2 cellular contexts compared by ENCODE assay signal in the genomic region with DNA sequence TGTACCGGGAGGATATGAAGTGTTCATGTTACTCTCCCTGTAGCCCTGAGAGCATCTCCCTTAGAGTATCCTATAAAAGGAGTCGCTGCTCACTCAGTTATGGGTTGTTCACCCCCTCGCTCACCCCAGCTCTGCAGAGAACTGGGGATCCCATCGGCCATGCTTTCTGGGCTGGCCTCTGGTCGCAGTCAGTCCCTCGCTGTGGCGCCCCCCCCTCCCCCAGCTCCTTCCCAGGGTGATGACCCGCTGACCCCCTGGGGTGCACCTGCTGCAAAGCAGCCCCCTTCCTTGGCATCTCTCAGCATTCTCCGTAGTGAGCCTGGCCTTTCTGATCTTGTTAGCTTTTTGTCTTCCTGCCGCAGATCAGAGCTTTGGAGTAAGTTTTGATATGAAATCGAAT.
TF ChIP-seq lines count a peak whose summit lies in the region.

No MANE protein-coding gene starts in this region.

TF ChIP-seq in GM23338, 12 proteins besides CTCF, POLR2A, EP300 and RAD21 (continued from another document):
- TF ChIP-seq, protein P1, sequence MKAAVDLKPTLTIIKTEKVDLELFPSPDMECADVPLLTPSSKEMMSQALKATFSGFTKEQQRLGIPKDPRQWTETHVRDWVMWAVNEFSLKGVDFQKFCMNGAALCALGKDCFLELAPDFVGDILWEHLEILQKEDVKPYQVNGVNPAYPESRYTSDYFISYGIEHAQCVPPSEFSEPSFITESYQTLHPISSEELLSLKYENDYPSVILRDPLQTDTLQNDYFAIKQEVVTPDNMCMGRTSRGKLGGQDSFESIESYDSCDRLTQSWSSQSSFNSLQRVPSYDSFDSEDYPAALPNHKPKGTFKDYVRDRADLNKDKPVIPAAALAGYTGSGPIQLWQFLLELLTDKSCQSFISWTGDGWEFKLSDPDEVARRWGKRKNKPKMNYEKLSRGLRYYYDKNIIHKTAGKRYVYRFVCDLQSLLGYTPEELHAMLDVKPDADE (IDR thresholded peaks at IDR 0.05): no peak
- TF ChIP-seq JUNB (IDR thresholded peaks at IDR 0.05; ENCODE audit: unreplicated experiment) (no peak), STAT1 (IDR thresholded peaks at IDR 0.05; ENCODE audit: unreplicated experiment) (no peak), EZH2 (IDR thresholded peaks at IDR 0.05; ENCODE audit: low read depth, unreplicated experiment) (no peak), EZH2phosphoT487 (IDR thresholded peaks at IDR 0.05; ENCODE audit: unreplicated experiment) (no peak), CREB1 (CRISPR knock-in tag; IDR thresholded peaks at IDR 0.05; ENCODE audit: low read depth) (no peak)
- TF ChIP-seq, protein P2, sequence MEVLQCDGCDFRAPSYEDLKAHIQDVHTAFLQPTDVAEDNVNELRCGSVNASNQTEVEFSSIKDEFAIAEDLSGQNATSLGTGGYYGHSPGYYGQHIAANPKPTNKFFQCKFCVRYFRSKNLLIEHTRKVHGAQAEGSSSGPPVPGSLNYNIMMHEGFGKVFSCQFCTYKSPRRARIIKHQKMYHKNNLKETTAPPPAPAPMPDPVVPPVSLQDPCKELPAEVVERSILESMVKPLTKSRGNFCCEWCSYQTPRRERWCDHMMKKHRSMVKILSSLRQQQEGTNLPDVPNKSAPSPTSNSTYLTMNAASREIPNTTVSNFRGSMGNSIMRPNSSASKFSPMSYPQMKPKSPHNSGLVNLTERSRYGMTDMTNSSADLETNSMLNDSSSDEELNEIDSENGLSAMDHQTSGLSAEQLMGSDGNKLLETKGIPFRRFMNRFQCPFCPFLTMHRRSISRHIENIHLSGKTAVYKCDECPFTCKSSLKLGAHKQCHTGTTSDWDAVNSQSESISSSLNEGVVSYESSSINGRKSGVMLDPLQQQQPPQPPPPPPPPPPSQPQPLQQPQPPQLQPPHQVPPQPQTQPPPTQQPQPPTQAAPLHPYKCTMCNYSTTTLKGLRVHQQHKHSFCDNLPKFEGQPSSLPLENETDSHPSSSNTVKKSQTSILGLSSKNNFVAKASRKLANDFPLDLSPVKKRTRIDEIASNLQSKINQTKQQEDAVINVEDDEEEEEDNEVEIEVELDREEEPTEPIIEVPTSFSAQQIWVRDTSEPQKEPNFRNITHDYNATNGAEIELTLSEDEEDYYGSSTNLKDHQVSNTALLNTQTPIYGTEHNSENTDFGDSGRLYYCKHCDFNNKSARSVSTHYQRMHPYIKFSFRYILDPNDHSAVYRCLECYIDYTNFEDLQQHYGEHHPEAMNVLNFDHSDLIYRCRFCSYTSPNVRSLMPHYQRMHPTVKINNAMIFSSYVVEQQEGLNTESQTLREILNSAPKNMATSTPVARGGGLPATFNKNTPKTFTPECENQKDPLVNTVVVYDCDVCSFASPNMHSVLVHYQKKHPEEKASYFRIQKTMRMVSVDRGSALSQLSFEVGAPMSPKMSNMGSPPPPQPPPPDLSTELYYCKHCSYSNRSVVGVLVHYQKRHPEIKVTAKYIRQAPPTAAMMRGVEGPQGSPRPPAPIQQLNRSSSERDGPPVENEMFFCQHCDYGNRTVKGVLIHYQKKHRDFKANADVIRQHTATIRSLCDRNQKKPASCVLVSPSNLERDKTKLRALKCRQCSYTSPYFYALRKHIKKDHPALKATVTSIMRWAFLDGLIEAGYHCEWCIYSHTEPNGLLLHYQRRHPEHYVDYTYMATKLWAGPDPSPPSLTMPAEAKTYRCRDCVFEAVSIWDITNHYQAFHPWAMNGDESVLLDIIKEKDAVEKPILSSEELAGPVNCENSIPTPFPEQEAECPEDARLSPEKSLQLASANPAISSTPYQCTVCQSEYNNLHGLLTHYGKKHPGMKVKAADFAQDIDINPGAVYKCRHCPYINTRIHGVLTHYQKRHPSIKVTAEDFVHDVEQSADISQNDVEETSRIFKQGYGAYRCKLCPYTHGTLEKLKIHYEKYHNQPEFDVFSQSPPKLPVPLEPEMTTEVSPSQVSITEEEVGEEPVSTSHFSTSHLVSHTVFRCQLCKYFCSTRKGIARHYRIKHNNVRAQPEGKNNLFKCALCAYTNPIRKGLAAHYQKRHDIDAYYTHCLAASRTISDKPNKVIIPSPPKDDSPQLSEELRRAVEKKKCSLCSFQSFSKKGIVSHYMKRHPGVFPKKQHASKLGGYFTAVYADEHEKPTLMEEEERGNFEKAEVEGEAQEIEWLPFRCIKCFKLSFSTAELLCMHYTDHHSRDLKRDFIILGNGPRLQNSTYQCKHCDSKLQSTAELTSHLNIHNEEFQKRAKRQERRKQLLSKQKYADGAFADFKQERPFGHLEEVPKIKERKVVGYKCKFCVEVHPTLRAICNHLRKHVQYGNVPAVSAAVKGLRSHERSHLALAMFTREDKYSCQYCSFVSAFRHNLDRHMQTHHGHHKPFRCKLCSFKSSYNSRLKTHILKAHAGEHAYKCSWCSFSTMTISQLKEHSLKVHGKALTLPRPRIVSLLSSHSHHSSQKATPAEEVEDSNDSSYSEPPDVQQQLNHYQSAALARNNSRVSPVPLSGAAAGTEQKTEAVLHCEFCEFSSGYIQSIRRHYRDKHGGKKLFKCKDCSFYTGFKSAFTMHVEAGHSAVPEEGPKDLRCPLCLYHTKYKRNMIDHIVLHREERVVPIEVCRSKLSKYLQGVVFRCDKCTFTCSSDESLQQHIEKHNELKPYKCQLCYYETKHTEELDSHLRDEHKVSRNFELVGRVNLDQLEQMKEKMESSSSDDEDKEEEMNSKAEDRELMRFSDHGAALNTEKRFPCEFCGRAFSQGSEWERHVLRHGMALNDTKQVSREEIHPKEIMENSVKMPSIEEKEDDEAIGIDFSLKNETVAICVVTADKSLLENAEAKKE (CRISPR knock-in tag; IDR thresholded peaks at IDR 0.05): no peak

TF ChIP-seq in WTC11, 78 proteins besides CTCF, POLR2A, EP300 and RAD21 (continued from another document):
- TF ChIP-seq, protein P3, sequence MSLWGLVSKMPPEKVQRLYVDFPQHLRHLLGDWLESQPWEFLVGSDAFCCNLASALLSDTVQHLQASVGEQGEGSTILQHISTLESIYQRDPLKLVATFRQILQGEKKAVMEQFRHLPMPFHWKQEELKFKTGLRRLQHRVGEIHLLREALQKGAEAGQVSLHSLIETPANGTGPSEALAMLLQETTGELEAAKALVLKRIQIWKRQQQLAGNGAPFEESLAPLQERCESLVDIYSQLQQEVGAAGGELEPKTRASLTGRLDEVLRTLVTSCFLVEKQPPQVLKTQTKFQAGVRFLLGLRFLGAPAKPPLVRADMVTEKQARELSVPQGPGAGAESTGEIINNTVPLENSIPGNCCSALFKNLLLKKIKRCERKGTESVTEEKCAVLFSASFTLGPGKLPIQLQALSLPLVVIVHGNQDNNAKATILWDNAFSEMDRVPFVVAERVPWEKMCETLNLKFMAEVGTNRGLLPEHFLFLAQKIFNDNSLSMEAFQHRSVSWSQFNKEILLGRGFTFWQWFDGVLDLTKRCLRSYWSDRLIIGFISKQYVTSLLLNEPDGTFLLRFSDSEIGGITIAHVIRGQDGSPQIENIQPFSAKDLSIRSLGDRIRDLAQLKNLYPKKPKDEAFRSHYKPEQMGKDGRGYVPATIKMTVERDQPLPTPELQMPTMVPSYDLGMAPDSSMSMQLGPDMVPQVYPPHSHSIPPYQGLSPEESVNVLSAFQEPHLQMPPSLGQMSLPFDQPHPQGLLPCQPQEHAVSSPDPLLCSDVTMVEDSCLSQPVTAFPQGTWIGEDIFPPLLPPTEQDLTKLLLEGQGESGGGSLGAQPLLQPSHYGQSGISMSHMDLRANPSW (CRISPR knock-in tag; conservative IDR thresholded peaks at IDR 0.05; ENCODE audit: low read depth): no peak
- TF ChIP-seq ZNF423 (CRISPR knock-in tag; IDR thresholded peaks at IDR 0.05): no peak
- TF ChIP-seq GRHL2 (CRISPR knock-in tag; IDR thresholded peaks at IDR 0.05; ENCODE audit: insufficient replicate concordance, severe bottlenecking): no peak
- TF ChIP-seq NFATC4 (CRISPR knock-in tag; IDR thresholded peaks at IDR 0.05): no peak
- TF ChIP-seq, protein P4, sequence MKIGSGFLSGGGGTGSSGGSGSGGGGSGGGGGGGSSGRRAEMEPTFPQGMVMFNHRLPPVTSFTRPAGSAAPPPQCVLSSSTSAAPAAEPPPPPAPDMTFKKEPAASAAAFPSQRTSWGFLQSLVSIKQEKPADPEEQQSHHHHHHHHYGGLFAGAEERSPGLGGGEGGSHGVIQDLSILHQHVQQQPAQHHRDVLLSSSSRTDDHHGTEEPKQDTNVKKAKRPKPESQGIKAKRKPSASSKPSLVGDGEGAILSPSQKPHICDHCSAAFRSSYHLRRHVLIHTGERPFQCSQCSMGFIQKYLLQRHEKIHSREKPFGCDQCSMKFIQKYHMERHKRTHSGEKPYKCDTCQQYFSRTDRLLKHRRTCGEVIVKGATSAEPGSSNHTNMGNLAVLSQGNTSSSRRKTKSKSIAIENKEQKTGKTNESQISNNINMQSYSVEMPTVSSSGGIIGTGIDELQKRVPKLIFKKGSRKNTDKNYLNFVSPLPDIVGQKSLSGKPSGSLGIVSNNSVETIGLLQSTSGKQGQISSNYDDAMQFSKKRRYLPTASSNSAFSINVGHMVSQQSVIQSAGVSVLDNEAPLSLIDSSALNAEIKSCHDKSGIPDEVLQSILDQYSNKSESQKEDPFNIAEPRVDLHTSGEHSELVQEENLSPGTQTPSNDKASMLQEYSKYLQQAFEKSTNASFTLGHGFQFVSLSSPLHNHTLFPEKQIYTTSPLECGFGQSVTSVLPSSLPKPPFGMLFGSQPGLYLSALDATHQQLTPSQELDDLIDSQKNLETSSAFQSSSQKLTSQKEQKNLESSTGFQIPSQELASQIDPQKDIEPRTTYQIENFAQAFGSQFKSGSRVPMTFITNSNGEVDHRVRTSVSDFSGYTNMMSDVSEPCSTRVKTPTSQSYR (CRISPR knock-in tag; IDR thresholded peaks at IDR 0.05): no peak
- TF ChIP-seq TEAD1 (CRISPR knock-in tag; IDR thresholded peaks at IDR 0.05): no peak
- TF ChIP-seq OVOL2 (CRISPR knock-in tag; IDR thresholded peaks at IDR 0.05; ENCODE audit: borderline replicate concordance): no peak
- no peak for TF ChIP-seq ZNF317 (CRISPR knock-in tag; IDR thresholded peaks at IDR 0.05; ENCODE audit: borderline replicate concordance, low read depth)
- TF ChIP-seq, protein P5, sequence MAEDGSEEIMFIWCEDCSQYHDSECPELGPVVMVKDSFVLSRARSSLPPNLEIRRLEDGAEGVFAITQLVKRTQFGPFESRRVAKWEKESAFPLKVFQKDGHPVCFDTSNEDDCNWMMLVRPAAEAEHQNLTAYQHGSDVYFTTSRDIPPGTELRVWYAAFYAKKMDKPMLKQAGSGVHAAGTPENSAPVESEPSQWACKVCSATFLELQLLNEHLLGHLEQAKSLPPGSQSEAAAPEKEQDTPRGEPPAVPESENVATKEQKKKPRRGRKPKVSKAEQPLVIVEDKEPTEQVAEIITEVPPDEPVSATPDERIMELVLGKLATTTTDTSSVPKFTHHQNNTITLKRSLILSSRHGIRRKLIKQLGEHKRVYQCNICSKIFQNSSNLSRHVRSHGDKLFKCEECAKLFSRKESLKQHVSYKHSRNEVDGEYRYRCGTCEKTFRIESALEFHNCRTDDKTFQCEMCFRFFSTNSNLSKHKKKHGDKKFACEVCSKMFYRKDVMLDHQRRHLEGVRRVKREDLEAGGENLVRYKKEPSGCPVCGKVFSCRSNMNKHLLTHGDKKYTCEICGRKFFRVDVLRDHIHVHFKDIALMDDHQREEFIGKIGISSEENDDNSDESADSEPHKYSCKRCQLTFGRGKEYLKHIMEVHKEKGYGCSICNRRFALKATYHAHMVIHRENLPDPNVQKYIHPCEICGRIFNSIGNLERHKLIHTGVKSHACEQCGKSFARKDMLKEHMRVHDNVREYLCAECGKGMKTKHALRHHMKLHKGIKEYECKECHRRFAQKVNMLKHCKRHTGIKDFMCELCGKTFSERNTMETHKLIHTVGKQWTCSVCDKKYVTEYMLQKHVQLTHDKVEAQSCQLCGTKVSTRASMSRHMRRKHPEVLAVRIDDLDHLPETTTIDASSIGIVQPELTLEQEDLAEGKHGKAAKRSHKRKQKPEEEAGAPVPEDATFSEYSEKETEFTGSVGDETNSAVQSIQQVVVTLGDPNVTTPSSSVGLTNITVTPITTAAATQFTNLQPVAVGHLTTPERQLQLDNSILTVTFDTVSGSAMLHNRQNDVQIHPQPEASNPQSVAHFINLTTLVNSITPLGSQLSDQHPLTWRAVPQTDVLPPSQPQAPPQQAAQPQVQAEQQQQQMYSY (CRISPR knock-in tag; IDR thresholded peaks at IDR 0.05): no peak
- no peak for TF ChIP-seq ESRRA (CRISPR knock-in tag; IDR thresholded peaks at IDR 0.05; ENCODE audit: borderline replicate concordance)
- TF ChIP-seq, protein P6, sequence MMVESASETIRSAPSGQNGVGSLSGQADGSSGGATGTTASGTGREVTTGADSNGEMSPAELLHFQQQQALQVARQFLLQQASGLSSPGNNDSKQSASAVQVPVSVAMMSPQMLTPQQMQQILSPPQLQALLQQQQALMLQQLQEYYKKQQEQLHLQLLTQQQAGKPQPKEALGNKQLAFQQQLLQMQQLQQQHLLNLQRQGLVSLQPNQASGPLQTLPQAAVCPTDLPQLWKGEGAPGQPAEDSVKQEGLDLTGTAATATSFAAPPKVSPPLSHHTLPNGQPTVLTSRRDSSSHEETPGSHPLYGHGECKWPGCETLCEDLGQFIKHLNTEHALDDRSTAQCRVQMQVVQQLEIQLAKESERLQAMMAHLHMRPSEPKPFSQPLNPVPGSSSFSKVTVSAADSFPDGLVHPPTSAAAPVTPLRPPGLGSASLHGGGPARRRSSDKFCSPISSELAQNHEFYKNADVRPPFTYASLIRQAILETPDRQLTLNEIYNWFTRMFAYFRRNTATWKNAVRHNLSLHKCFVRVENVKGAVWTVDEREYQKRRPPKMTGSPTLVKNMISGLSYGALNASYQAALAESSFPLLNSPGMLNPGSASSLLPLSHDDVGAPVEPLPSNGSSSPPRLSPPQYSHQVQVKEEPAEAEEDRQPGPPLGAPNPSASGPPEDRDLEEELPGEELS (CRISPR knock-in tag; IDR thresholded peaks at IDR 0.05): no peak
